In the genomic region with DNA sequence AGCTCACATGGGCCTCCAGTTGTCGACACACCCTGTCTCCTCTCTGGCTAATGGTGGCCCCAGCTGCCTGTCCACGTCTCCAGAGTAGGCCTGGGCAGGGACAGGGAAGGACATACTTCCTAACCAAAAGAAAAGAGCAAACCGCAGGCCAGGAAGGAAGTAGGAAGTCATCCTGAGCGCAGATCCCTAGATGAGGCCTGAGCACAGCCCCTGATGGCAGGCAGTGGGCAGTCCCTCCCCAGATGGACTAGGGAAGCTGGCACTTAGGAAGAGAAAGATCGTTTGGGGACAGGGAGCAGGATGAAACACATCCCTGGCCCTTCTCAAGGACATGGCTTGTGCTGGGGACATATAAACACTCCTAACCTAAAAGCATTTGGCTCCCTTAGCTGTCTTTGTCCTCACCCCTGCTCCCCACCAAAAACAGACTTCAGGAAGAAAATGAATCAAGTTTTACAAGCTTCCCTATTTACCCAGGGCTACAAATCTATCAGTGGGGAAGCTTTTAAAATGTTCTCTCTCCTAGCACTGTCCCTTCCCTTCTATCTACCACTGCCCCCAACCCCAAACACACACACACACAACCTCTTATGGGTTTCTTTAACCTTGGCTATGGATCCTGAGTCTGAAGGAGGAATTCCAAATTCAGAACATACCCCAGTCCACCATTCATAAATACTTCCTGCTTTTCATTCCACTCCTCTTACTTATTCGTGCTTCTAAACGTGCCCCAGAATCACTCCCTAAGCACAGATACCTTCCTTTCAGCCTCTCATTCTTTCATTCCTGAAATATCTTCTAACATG, we compare ENCODE assay signal across 11 cellular contexts. TPM values are rescaled to one million over a fixed set of nuclear protein-coding genes. Genes with fewer than 3 reads are reported as not detected.
DNase-seq lines count a peak whose midpoint lies in the region; ATAC-seq and TF ChIP-seq lines count a peak whose summit lies in the region.
"Had no signal": no experiment of that assay in that cellular context is flagged by ENCODE, and none has a peak within 500 bp of the region (broad histone marks: within the 10 kb centered on the region; RNA-seq: fewer than 3 reads in every experiment).

No MANE protein-coding gene starts in this region.

- no peak overlapping the region for H2AFZ ChIP-seq in DND-41 (ENCODE audit: low read depth, low read length)

- H3K9ac ChIP-seq in DND-41 (ENCODE audit: low read depth, low read length): no peak overlapping the region

- TF ChIP-seq POLR2A in gastrocnemius medialis (IDR thresholded peaks at IDR 0.05): no peak

- in situ Hi-C loops in gastrocnemius medialis (cut with MboI; ENCODE audit: low sequenced_read_pairs in 4 of 4): no loop called here

- TF ChIP-seq CTCF in DND-41 (IDR thresholded peaks at IDR 0.05; ENCODE audit: borderline replicate concordance, extremely low read depth, low read length, poor library complexity, severe bottlenecking) (no peak), VCaP (conservative IDR thresholded peaks at IDR 0.05) (no peak), gastrocnemius medialis (IDR thresholded peaks at IDR 0.05 in 4 of 5, conservative IDR thresholded peaks at IDR 0.05 in 1 of 5) (no peak)

- H4K20me1 ChIP-seq in DND-41 (ENCODE audit: insufficient read depth, low read length): peaks cover 67% of the 10 kb centered on the region

- no peaks in the 10 kb centered on the region for H3K9me3 ChIP-seq in DND-41 (ENCODE audit: insufficient read depth, low read length, severe bottlenecking)
- H3K9me3 ChIP-seq in gastrocnemius medialis: no peaks in the 10 kb centered on the region

- H3K79me2 ChIP-seq in DND-41 (ENCODE audit: insufficient read depth, low read length): peaks cover 93% of the 10 kb centered on the region

- H3K4me1 ChIP-seq in DND-41 (ENCODE audit: insufficient read depth, low read length): no peaks in the 10 kb centered on the region
- peaks cover 58 to 64% of the 10 kb centered on the region in 2 donors for H3K4me1 ChIP-seq in gastrocnemius medialis

- no peak for ATAC-seq in DND-41 (ENCODE audit: insufficient read depth, low read depth)
- peak; percentile 49 for ATAC-seq in left cardiac atrium
- peak; percentile 45 to 70 for ATAC-seq in gastrocnemius medialis
- no peak for ATAC-seq in HG03378 (IDR thresholded peaks at IDR 0.05; ENCODE audit: unreplicated experiment)
- no peak for ATAC-seq in GM19023 (IDR thresholded peaks at IDR 0.05; ENCODE audit: unreplicated experiment)

- H3K27ac ChIP-seq in DND-41 (ENCODE audit: low read length) (0 out of 2 replicates have a peak overlapping the region, but pooled peaks have one; percentile 8), VCaP (peak overlapping the region; percentile 87), gastrocnemius medialis (peak overlapping the region; percentile 57 to 77 (median 70))

- DNase-seq in DND-41: no peak
- no peak for DNase-seq in left cardiac atrium
- DNase-seq in gastrocnemius medialis: peak in 1 of 2 donors; percentile 53
- DNase-seq in SW 1271 (lab: John Stamatoyannopoulos, UW): no peak
- no peak for DNase-seq in NCI-H2081 treated with DMSO at 0.1 percent for 48 hours (lab: John Stamatoyannopoulos, UW)
- DNase-seq: amygdala, NCI-H345, T-helper 9 cell had no signal

- no peak overlapping the region for H3K4me3 ChIP-seq in DND-41 (ENCODE audit: low read depth in 1 of 2, low read length in 2 of 2)
- H3K4me3 ChIP-seq in gastrocnemius medialis: no peak overlapping the region

- H3K36me3 ChIP-seq in DND-41 (ENCODE audit: insufficient read depth, low read length): peaks cover 62% of the 10 kb centered on the region
- no peaks in the 10 kb centered on the region for H3K36me3 ChIP-seq in gastrocnemius medialis

- no peaks in the 10 kb centered on the region for H3K27me3 ChIP-seq in DND-41 (ENCODE audit: insufficient read depth, low read length, poor library complexity)
- no peaks in the 10 kb centered on the region for H3K27me3 ChIP-seq in gastrocnemius medialis

- H3K4me2 ChIP-seq in DND-41 (ENCODE audit: insufficient read depth, low read length): no peak overlapping the region

- intact Hi-C loops in left cardiac atrium (cut with DNase I): no loop called here
- intact Hi-C loops in gastrocnemius medialis (cut with DNase I; ENCODE audit: low total_unique reads): no loop called here

RNA-seq across cellular contexts. Expression of a gene that starts 21.1 kb away (rescaled TPM):
- 10 to 100 TPM; 23.9 to 45.1 TPM for total RNA-seq in left cardiac atrium
- 10 to 100 TPM in 3 of 4 donors, 1 to 10 TPM in 1; 3.6 to 21.0 (median 14.9) TPM for total RNA-seq in gastrocnemius medialis

Comparison
In these comparisons a context has a peak if more than half of its experiments do, and no peak if none do; other contexts are left out.
1. ATAC-seq: peak in left cardiac atrium (2 of 2) and gastrocnemius medialis (2 of 2); none in DND-41 (single experiment), HG03378 (single experiment) and GM19023 (single experiment).
2. H3K27ac ChIP-seq: peak in every context shown above with its lines; median percentile 87 in VCaP; 70 in gastrocnemius medialis; 8 in DND-41.